Comparison of ENCODE assay signal across 28 cellular contexts in the genomic region with DNA sequence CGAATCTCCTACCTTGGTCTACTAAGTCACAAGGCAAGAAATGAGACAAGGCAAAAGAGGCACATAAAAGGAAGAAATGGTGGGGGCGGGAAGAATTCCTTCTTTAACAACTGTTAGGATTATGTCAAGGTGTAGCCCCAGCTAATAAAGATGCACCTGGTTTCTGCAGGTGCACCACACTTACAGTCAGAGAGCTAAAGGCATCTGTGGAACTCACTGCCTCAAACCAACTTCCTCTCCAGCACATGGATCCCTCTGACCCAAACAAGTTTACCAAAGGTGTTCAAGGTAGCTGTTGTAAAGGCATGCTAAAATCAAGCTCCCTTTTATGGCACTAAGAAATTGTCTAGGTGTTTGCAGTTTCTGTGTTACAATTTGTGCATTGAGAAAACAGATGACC.
"Had no signal": no experiment of that assay in that cellular context is flagged by ENCODE, and none has a peak within 500 bp of the region (broad histone marks: within the 10 kb centered on the region; RNA-seq: fewer than 3 reads in every experiment).

No MANE protein-coding gene starts in this region.

- H3K4me3 ChIP-seq: heart left ventricle, lung, psoas muscle, stomach, thyroid gland, upper lobe of left lung had no signal

- H3K9me3 Mint-ChIP-seq: stimulated activated naive B cell treated with anti-CD40 and anti-IgM and Interleukin-4, amounts not matched to agents 10 μg/mL and 1 μg/mL and 100 μg/mL, for 72 hours had no signal

- H3K27me3 ChIP-seq: heart left ventricle, stomach, thyroid gland, upper lobe of left lung had no signal

- H2AFZ ChIP-seq: parathyroid adenoma had no signal

- H3K27ac ChIP-seq: parathyroid adenoma, upper lobe of left lung, WERI-Rb-1 had no signal

- H3K9me3 ChIP-seq: psoas muscle, stomach, thyroid gland, upper lobe of left lung had no signal

- H3K27me3 Mint-ChIP-seq: activated naive CD4-positive, alpha-beta T cell treated with anti-CD3 and anti-CD28 coated beads, Interleukin-2, amount 10 ng/mL, durations not matched to agents 7 days and 5 days; stimulated activated naive B cell treated with anti-CD40 and anti-IgM and Interleukin-4, amounts not matched to agents 10 μg/mL and 1 μg/mL and 100 μg/mL, for 72 hours had no signal

- H3K9ac ChIP-seq: parathyroid adenoma had no signal

- DNase-seq: activated CD4-positive, alpha-beta T cell treated with anti-CD3 and anti-CD28 coated beads for 48 hours; activated CD4-positive, alpha-beta T cell treated with anti-CD3 and anti-CD28 coated beads, Interleukin-2, amount 50 U/mL, for 48 hours; activated CD8-positive, alpha-beta memory T cell treated with anti-CD3 and anti-CD28 coated beads, Interleukin-2, amount 50 U/mL, for 4 hours; activated effector memory CD4-positive, alpha-beta T cell treated with anti-CD3 and anti-CD28 coated beads, Interleukin-2, amount 50 U/mL, for 16 hours; activated naive CD4-positive, alpha-beta T cell treated with anti-CD3 and anti-CD28 coated beads, Interleukin-2, amount 10 ng/mL, durations not matched to agents 7 days and 5 days; activated naive CD8-positive, alpha-beta T cell treated with anti-CD3 and anti-CD28 coated beads, Interleukin-2, amount 10 ng/mL, durations not matched to agents 7 days and 5 days; activated T-cell treated with anti-CD3 and anti-CD28 coated beads, Interleukin-2, amount 50 U/mL, for 1 hour; amygdala; caudate nucleus; foreskin fibroblast; heart left ventricle; hypothalamus; kidney glomerular epithelial cell; occipital lobe; psoas muscle; stimulated activated CD4-positive, alpha-beta T cell treated with anti-CD3 and anti-CD28 coated beads, Interleukin-15, amount 100 ng/mL, for 24 hours; stimulated activated CD4-positive, alpha-beta T cell treated with anti-CD3 and anti-CD28 coated beads, Interleukin-2, amount 100 ng/mL, for 24 hours; stimulated activated naive B cell treated with anti-CD40 and anti-IgM and Interleukin-4, amounts not matched to agents 10 μg/mL and 1 μg/mL and 100 μg/mL, for 72 hours; stomach; thyroid gland; upper lobe of left lung; WERI-Rb-1 had no signal

- H3K4me3 Mint-ChIP-seq: activated naive CD4-positive, alpha-beta T cell treated with anti-CD3 and anti-CD28 coated beads, Interleukin-2, amount 10 ng/mL, durations not matched to agents 7 days and 5 days; activated naive CD8-positive, alpha-beta T cell treated with anti-CD3 and anti-CD28 coated beads, Interleukin-2, amount 10 ng/mL, durations not matched to agents 7 days and 5 days; activated T-helper 1 cell treated with anti-CD3 and anti-CD28 coated beads, Interleukin-12 subunit alpha, Interleukin-12 subunit beta, Interleukin-2, Interleukin-4 antibody, amounts not matched to agents 30 ng/mL and 10 ng/mL and 1 ng/mL, durations not matched to agents 14 hours and 24 hours and 36 hours; neural crest cell; stimulated activated naive B cell treated with anti-CD40 and anti-IgM and Interleukin-4, amounts not matched to agents 10 μg/mL and 1 μg/mL and 100 μg/mL, for 72 hours had no signal

- H3K4me1 Mint-ChIP-seq: activated naive CD8-positive, alpha-beta T cell treated with anti-CD3 and anti-CD28 coated beads, Interleukin-2, amount 10 ng/mL, durations not matched to agents 7 days and 5 days; neural crest cell; stimulated activated naive B cell treated with anti-CD40 and anti-IgM and Interleukin-4, amounts not matched to agents 10 μg/mL and 1 μg/mL and 100 μg/mL, for 72 hours had no signal

- ATAC-seq: activated CD4-positive, CD25-positive, alpha-beta regulatory T cell treated with anti-CD3 and anti-CD28 coated beads, Interleukin-2, amount 50 U/mL, for 24 hours; heart left ventricle; left lobe of liver; psoas muscle; stimulated activated naive B cell treated with anti-CD40 and anti-IgM and Interleukin-4, amounts not matched to agents 10 μg/mL and 1 μg/mL and 100 μg/mL, for 72 hours had no signal

- H3K27ac Mint-ChIP-seq: activated naive CD4-positive, alpha-beta T cell treated with anti-CD3 and anti-CD28 coated beads, Interleukin-2, amount 10 ng/mL, durations not matched to agents 7 days and 5 days; activated naive CD8-positive, alpha-beta T cell treated with anti-CD3 and anti-CD28 coated beads, Interleukin-2, amount 10 ng/mL, durations not matched to agents 7 days and 5 days; activated T-helper 1 cell treated with anti-CD3 and anti-CD28 coated beads, Interleukin-12 subunit alpha, Interleukin-12 subunit beta, Interleukin-2, Interleukin-4 antibody, amounts not matched to agents 30 ng/mL and 10 ng/mL and 1 ng/mL, durations not matched to agents 14 hours and 24 hours and 36 hours; stimulated activated naive B cell treated with anti-CD40 and anti-IgM and Interleukin-4, amounts not matched to agents 10 μg/mL and 1 μg/mL and 100 μg/mL, for 72 hours had no signal

- H3K36me3 Mint-ChIP-seq: stimulated activated naive B cell treated with anti-CD40 and anti-IgM and Interleukin-4, amounts not matched to agents 10 μg/mL and 1 μg/mL and 100 μg/mL, for 72 hours had no signal

- H3K36me3 ChIP-seq: stomach, thyroid gland, upper lobe of left lung, WERI-Rb-1 had no signal
